In genomic region chr3:57015350-57015729, GRCh38 we compare ENCODE assay signal across 21 cellular contexts. TPM values are rescaled to one million over a fixed set of nuclear protein-coding genes. Genes with fewer than 3 reads are reported as not detected.
DNase-seq lines count a peak whose midpoint lies in the region; ATAC-seq and TF ChIP-seq lines count a peak whose summit lies in the region.
"Had no signal": no experiment of that assay in that cellular context is flagged by ENCODE, and none has a peak within 500 bp of the region (broad histone marks: within the 10 kb centered on the region; RNA-seq: fewer than 3 reads in every experiment).

No MANE protein-coding gene starts in this region.

- H3K36me3 ChIP-seq in HEK293 (ENCODE audit: control insufficient read depth in 2 of 2, insufficient read depth in 1 of 2, low read length in 2 of 2) (no peaks in the 10 kb centered on the region), PC-9 (ENCODE audit: low read depth) (no peaks in the 10 kb centered on the region), rectal smooth muscle tissue (ENCODE audit: control insufficient read depth, insufficient read depth, low read length) (no peaks in the 10 kb centered on the region)
- H3K36me3 ChIP-seq: heart right ventricle, left ventricle myocardium inferior, right lobe of liver, SJSA1, thoracic aorta had no signal

- peaks cover 4% of the 10 kb centered on the region; the same call in 1 of the 2 replicates for H3K79me2 ChIP-seq in PC-9 (ENCODE audit: low read depth)

- no peaks in the 10 kb centered on the region for H4K20me1 ChIP-seq in PC-9 (ENCODE audit: insufficient read depth)

- H3K27ac ChIP-seq in HEK293 (ENCODE audit: extremely low read depth, low read depth, low read length), result peak overlapping the region; percentile 88
- peak overlapping the region; percentile 60 for H3K27ac ChIP-seq in PC-9
- H3K27ac ChIP-seq in epithelial cell of prostate, result peak overlapping the region; percentile 68
- peak overlapping the region; percentile 50 for H3K27ac ChIP-seq in rectal smooth muscle tissue (ENCODE audit: low read depth, low read length)
- H3K27ac ChIP-seq: heart right ventricle, left ventricle myocardium inferior, right lobe of liver, SJSA1, thoracic aorta had no signal

- CTCF ChIA-PET in HEK293 (lab: Yijun Ruan, JAX), result interaction anchor here (0.6 kb wide), 1 partner anchor 20 kb away, joined by 4 read pairs; no protein-coding TSS in a partner anchor
- CTCF ChIA-PET in PC-9 (lab: Charles Lee), result interaction anchor here (0.7 kb wide), 1 partner anchor 69 kb away, joined by 6 read pairs; no protein-coding TSS in a partner anchor

- BruUV-seq in PC-9 (replicated peaks; lab: Mats Ljungman, UMichigan), result no TSS peak

- ATAC-seq in HG03280 (IDR thresholded peaks at IDR 0.05; ENCODE audit: unreplicated experiment), result no peak
- ATAC-seq: GM12878, heart right ventricle, right lobe of liver, T-helper 17 cell had no signal

- peak in 1 of 2 experiments; percentile 24 for DNase-seq in PC-9
- no peak for DNase-seq in epithelial cell of prostate (ENCODE audit: low read depth, low spot score)
- DNase-seq in SK-N-DZ (ENCODE audit: low spot score), result no peak
- no peak for DNase-seq in NCI-H82 treated with DMSO at 0.1 percent for 48 hours (lab: John Stamatoyannopoulos, UW; ENCODE audit: unreplicated experiment)
- DNase-seq: activated CD4-positive, alpha-beta T cell treated with anti-CD3 and anti-CD28 coated beads, Interleukin-2, amount 50 U/mL, for 4 hours; activated effector memory CD4-positive, alpha-beta T cell treated with anti-CD3 and anti-CD28 coated beads, Interleukin-2, amount 50 U/mL, for 16 hours; CD8-positive, alpha-beta memory T cell; dermis blood vessel endothelial cell; heart right ventricle; immature natural killer cell; left ventricle myocardium inferior; right lobe of liver; T-helper 17 cell had no signal

- H3K4me3 ChIP-seq in HEK293 (ENCODE audit: low read depth, low read length) (no peak overlapping the region), PC-9 (no peak overlapping the region), rectal smooth muscle tissue (ENCODE audit: low read length) (no peak overlapping the region)
- H3K4me3 ChIP-seq: GM12878, heart right ventricle, left ventricle myocardium inferior, right lobe of liver, SJSA1, thoracic aorta had no signal

- H3K4me1 ChIP-seq in HEK293 (ENCODE audit: control insufficient read depth, insufficient read depth, low read length), result peaks cover 11% of the 10 kb centered on the region
- H3K4me1 ChIP-seq in PC-9 (replicated peaks; ENCODE audit: insufficient read depth), result peaks cover 32% of the 10 kb centered on the region
- H3K4me1 ChIP-seq in rectal smooth muscle tissue (ENCODE audit: control insufficient read depth, insufficient read depth, low read length), result peaks cover 38% of the 10 kb centered on the region
- H3K4me1 ChIP-seq: right lobe of liver had no signal

- intact Hi-C loops in PC-9 (cut with micrococcal nuclease; ENCODE audit: unreplicated experiment), result loop anchor here (2.0 kb wide), 1 partner anchor 63 kb away; no protein-coding TSS in a partner anchor

- H3K27me3 ChIP-seq in PC-9 (ENCODE audit: insufficient read depth, low read depth) (no peaks in the 10 kb centered on the region), rectal smooth muscle tissue (ENCODE audit: control insufficient read depth, insufficient read depth, low read length) (no peaks in the 10 kb centered on the region)
- H3K27me3 ChIP-seq: heart right ventricle, right lobe of liver, SJSA1 had no signal

- H3K9me3 ChIP-seq in HEK293 (ENCODE audit: control insufficient read depth, insufficient read depth, low read depth, low read length) (no peaks in the 10 kb centered on the region), PC-9 (ENCODE audit: insufficient read depth, low read depth) (no peaks in the 10 kb centered on the region)
- H3K9me3 ChIP-seq: left ventricle myocardium inferior, right lobe of liver, SJSA1, thoracic aorta had no signal

- no peak overlapping the region for H3K4me2 ChIP-seq in PC-9

- no peak overlapping the region for H2AFZ ChIP-seq in PC-9

- TF ChIP-seq CTCF in HEK293 (tag by site-specific recombination; IDR thresholded peaks at IDR 0.05) (no peak), PC-9 (conservative IDR thresholded peaks at IDR 0.05) (no peak)

- H3K9ac ChIP-seq in rectal smooth muscle tissue (ENCODE audit: low read length), result no peak overlapping the region

- POLR2A ChIA-PET in HEK293 (lab: Yijun Ruan, JAX) (no interaction called here), PC-9 (lab: Charles Lee; ENCODE audit: unreplicated experiment) (interaction anchor here (0.6 kb wide), 1 partner anchor 45 kb away, joined by 3 read pairs; the partner anchor contains the start of gene SPATA12)

- H3K9me2 ChIP-seq in PC-9 (ENCODE audit: insufficient read depth), result no peaks in the 10 kb centered on the region

- peaks cover 14% of the 10 kb centered on the region; the same call in 1 of the 2 replicates for H3F3A ChIP-seq in PC-9 (ENCODE audit: insufficient read depth, low read depth)

TF ChIP-seq in HEK293, 187 proteins besides CTCF, POLR2A, EP300 and RAD21 (continues in another document):
- TF ChIP-seq SP7 (tag by site-specific recombination; IDR thresholded peaks at IDR 0.05) (no peak), ZNF2 (tag by site-specific recombination; IDR thresholded peaks at IDR 0.05) (no peak), ZNF311 (tag by site-specific recombination; IDR thresholded peaks at IDR 0.05; ENCODE audit: borderline replicate concordance) (no peak), ZNF501 (tag by site-specific recombination; IDR thresholded peaks at IDR 0.05) (0 out of 2 replicates have a peak, but pooled peaks have one; percentile 0), BCL11B (tag by site-specific recombination; IDR thresholded peaks at IDR 0.05; ENCODE audit: low read depth) (no peak), ZNF341 (tag by site-specific recombination; IDR thresholded peaks at IDR 0.05; ENCODE audit: low read depth) (0 out of 2 replicates have a peak, but pooled peaks have one; percentile 13), ZNF560 (tag by site-specific recombination; IDR thresholded peaks at IDR 0.05; ENCODE audit: borderline replicate concordance) (no peak), HOXA7 (CRISPR knock-in tag; IDR thresholded peaks at IDR 0.05; ENCODE audit: borderline replicate concordance) (no peak)
- TF ChIP-seq, protein P1, sequence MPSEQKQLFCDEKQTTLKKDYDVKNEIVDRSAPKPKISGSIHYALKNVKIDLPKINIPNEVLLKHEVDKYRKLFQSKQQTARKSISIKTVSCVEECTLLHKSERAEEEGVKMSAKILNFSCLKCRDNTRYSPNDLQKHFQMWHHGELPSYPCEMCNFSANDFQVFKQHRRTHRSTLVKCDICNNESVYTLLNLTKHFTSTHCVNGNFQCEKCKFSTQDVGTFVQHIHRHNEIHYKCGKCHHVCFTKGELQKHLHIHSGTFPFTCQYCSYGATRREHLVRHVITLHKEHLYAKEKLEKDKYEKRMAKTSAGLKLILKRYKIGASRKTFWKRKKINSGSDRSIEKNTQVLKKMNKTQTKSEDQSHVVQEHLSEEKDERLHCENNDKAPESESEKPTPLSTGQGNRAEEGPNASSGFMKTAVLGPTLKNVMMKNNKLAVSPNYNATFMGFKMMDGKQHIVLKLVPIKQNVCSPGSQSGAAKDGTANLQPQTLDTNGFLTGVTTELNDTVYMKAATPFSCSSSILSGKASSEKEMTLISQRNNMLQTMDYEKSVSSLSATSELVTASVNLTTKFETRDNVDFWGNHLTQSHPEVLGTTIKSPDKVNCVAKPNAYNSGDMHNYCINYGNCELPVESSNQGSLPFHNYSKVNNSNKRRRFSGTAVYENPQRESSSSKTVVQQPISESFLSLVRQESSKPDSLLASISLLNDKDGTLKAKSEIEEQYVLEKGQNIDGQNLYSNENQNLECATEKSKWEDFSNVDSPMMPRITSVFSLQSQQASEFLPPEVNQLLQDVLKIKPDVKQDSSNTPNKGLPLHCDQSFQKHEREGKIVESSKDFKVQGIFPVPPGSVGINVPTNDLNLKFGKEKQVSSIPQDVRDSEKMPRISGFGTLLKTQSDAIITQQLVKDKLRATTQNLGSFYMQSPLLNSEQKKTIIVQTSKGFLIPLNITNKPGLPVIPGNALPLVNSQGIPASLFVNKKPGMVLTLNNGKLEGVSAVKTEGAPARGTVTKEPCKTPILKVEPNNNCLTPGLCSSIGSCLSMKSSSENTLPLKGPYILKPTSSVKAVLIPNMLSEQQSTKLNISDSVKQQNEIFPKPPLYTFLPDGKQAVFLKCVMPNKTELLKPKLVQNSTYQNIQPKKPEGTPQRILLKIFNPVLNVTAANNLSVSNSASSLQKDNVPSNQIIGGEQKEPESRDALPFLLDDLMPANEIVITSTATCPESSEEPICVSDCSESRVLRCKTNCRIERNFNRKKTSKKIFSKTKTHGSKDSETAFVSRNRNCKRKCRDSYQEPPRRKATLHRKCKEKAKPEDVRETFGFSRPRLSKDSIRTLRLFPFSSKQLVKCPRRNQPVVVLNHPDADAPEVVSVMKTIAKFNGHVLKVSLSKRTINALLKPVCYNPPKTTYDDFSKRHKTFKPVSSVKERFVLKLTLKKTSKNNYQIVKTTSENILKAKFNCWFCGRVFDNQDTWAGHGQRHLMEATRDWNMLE (tag by site-specific recombination; conservative IDR thresholded peaks at IDR 0.05; ENCODE audit: low read depth), result 0 out of 2 replicates have a peak, but pooled peaks have one; percentile 4
- TF ChIP-seq, protein P2, sequence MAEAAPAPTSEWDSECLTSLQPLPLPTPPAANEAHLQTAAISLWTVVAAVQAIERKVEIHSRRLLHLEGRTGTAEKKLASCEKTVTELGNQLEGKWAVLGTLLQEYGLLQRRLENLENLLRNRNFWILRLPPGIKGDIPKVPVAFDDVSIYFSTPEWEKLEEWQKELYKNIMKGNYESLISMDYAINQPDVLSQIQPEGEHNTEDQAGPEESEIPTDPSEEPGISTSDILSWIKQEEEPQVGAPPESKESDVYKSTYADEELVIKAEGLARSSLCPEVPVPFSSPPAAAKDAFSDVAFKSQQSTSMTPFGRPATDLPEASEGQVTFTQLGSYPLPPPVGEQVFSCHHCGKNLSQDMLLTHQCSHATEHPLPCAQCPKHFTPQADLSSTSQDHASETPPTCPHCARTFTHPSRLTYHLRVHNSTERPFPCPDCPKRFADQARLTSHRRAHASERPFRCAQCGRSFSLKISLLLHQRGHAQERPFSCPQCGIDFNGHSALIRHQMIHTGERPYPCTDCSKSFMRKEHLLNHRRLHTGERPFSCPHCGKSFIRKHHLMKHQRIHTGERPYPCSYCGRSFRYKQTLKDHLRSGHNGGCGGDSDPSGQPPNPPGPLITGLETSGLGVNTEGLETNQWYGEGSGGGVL (tag by site-specific recombination; IDR thresholded peaks at IDR 0.05), result no peak

RNA-seq across cellular contexts. Expression of gene SPATA12, which starts 45.1 kb away (rescaled TPM):
- total RNA-seq in PC-9 (2021), result 0.43 and 0.57 TPM in 2 replicates
- not detected in 2 replicates for polyA plus RNA-seq in SK-N-DZ (2014; cell fraction: cytosol; rRNA removed)
- not detected in 2 replicates for polyA plus RNA-seq in SK-N-DZ (2014; cell fraction: nucleus; rRNA removed)
- total RNA-seq: cardiac septum; CD8-positive, alpha-beta memory T cell; endothelial cell of umbilical vein; heart right ventricle; left ventricle myocardium inferior; SJSA1; T-helper 17 cell; thoracic aorta had no signal
- polyA plus RNA-seq: CD8-positive, alpha-beta memory T cell; heart right ventricle; immature natural killer cell had no signal
